Comparison of ENCODE assay signal across 16 cellular contexts in the genomic region with DNA sequence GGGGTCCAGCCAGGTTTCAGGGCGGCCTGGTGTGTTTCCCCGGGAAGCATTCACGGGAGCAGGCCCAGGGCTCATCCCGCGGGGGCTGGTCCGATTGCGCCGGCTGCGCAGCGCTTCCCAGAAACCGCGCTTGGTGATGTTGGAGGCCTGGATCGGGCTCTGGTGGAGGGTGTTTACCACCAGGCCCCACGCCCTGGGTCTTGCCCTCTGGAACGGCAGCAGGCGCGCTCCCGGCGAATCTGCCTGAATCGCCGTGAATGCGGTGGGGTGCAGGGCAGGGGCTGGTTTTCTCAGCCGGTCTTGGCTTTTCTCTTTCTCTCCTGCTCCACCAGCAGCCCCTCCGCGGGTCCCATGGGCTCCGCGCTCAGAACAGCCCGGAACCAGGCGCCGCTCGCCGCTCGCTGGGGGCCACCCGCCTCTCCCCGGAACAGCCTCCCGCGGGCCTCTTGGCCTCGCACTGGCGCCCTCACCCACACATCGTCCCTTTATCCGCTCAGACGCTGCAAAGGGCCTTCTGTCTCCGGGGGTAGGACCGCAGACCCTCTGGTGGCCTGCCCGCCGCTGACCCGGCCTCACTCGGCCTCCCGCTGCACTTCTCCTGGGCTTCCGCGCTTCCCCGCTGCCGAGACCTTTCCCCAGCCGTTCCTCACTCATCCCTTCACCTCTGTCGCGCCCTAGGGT.
DNase-seq lines count a peak whose midpoint lies in the region; ATAC-seq and TF ChIP-seq lines count a peak whose summit lies in the region.
"Had no signal": no experiment of that assay in that cellular context is flagged by ENCODE, and none has a peak within 500 bp of the region (broad histone marks: within the 10 kb centered on the region; RNA-seq: fewer than 3 reads in every experiment).

No MANE protein-coding gene starts in this region.

- H3K27me3 ChIP-seq in kidney epithelial cell (ENCODE audit: control insufficient read depth, insufficient read depth, low read length) (no peaks in the 10 kb centered on the region), subcutaneous abdominal adipose tissue (ENCODE audit: control insufficient read depth in 5 of 5, insufficient read depth in 4 of 5, low read length in 5 of 5) (peaks cover 17 to 33% (median 21%) of the 10 kb centered on the region in 5 donors)

- H3K27ac Mint-ChIP-seq in activated T-helper 17 cell treated with anti-CD3 and anti-CD28 coated beads, Interleukin-2, amount 50 U/mL, for 72 hours, result no peak overlapping the region
- H3K27ac Mint-ChIP-seq in endothelial cell (ENCODE audit: unreplicated experiment) (no peak overlapping the region), type B pancreatic cell (no peak overlapping the region)
- H3K27ac Mint-ChIP-seq: activated naive CD4-positive, alpha-beta T cell treated with anti-CD3 and anti-CD28 coated beads, Interleukin-2, amount 50 U/mL, for 24 hours had no signal

- peak overlapping the region; percentile 2 for H3K4me3 Mint-ChIP-seq in activated T-helper 17 cell treated with anti-CD3 and anti-CD28 coated beads, Interleukin-2, amount 50 U/mL, for 72 hours
- peak overlapping the region; percentile 80 for H3K4me3 Mint-ChIP-seq in endothelial cell (ENCODE audit: unreplicated experiment)
- H3K4me3 Mint-ChIP-seq in type B pancreatic cell, result no peak overlapping the region
- H3K4me3 Mint-ChIP-seq: activated naive CD4-positive, alpha-beta T cell treated with anti-CD3 and anti-CD28 coated beads, Interleukin-2, amount 50 U/mL, for 24 hours had no signal

- no peak overlapping the region for H3K27ac ChIP-seq in subcutaneous abdominal adipose tissue (ENCODE audit: low read depth, low read length)
- H3K27ac ChIP-seq: skin epidermis, transverse colon had no signal

- H3K4me1 ChIP-seq in subcutaneous abdominal adipose tissue (ENCODE audit: control insufficient read depth in 5 of 5, insufficient read depth in 5 of 5, low read length in 5 of 5), result peaks cover 0 to 10% (median 5%) of the 10 kb centered on the region in 5 donors
- H3K4me1 ChIP-seq: transverse colon had no signal

- TF ChIP-seq CTCF in endothelial cell (IDR thresholded peaks at IDR 0.05; ENCODE audit: unreplicated experiment) (no peak), kidney epithelial cell (IDR thresholded peaks at IDR 0.05; ENCODE audit: insufficient read depth, low read length, poor library complexity, severe bottlenecking) (no peak), type B pancreatic cell (conservative IDR thresholded peaks at IDR 0.05) (no peak)

- DNase-seq in endothelial cell (ENCODE audit: low spot score) (peak; percentile 23), kidney epithelial cell (ENCODE audit: low read depth) (no peak), type B pancreatic cell (ENCODE audit: extremely low spot score, unreplicated experiment) (no peak), NCI-H2171 treated with DMSO at 0.1 percent for 48 hours (lab: John Stamatoyannopoulos, UW) (no peak)
- DNase-seq: Caco-2; effector memory CD4-positive, alpha-beta T cell; hippocampal formation; NCI-H1092; NCI-H524; transverse colon had no signal

- H3K27me3 Mint-ChIP-seq in activated T-helper 17 cell treated with anti-CD3 and anti-CD28 coated beads, Interleukin-2, amount 50 U/mL, for 72 hours, result peaks cover 25% of the 10 kb centered on the region
- H3K27me3 Mint-ChIP-seq in endothelial cell (ENCODE audit: unreplicated experiment) (peaks cover 8% of the 10 kb centered on the region), type B pancreatic cell (peaks cover 14% of the 10 kb centered on the region)

- H3K36me3 ChIP-seq in kidney epithelial cell (ENCODE audit: control insufficient read depth, insufficient read depth, low read length), result no peaks in the 10 kb centered on the region
- no peaks in the 10 kb centered on the region for H3K36me3 ChIP-seq in subcutaneous abdominal adipose tissue (ENCODE audit: control insufficient read depth in 5 of 5, insufficient read depth in 5 of 5, low read length in 5 of 5)
- H3K36me3 ChIP-seq: transverse colon had no signal

- no peaks in the 10 kb centered on the region for H3K4me1 Mint-ChIP-seq in activated T-helper 17 cell treated with anti-CD3 and anti-CD28 coated beads, Interleukin-2, amount 50 U/mL, for 72 hours
- H3K4me1 Mint-ChIP-seq in endothelial cell (ENCODE audit: unreplicated experiment) (peaks cover 22% of the 10 kb centered on the region), type B pancreatic cell (ENCODE audit: unreplicated experiment) (no peaks in the 10 kb centered on the region)

- H3K4me3 ChIP-seq in kidney epithelial cell (ENCODE audit: low read depth, low read length) (peak overlapping the region; percentile 29), subcutaneous abdominal adipose tissue (ENCODE audit: low read depth in 1 of 5, low read length in 5 of 5) (peak overlapping the region in 4 of 5 donors; percentile 23 to 51 (median 36))
- H3K4me3 ChIP-seq: transverse colon had no signal

- no peaks in the 10 kb centered on the region for H3K9me3 ChIP-seq in subcutaneous abdominal adipose tissue (ENCODE audit: control insufficient read depth in 5 of 5, low read length in 5 of 5)
- H3K9me3 ChIP-seq: Caco-2, transverse colon had no signal

- ATAC-seq in activated T-helper 17 cell treated with anti-CD3 and anti-CD28 coated beads, Interleukin-2, amount 50 U/mL, for 72 hours (replicated peaks), result no peak
- no peak for ATAC-seq in GM19455 (IDR thresholded peaks at IDR 0.05; ENCODE audit: unreplicated experiment)
- no peak for ATAC-seq in HG03097 (IDR thresholded peaks at IDR 0.05; ENCODE audit: low FRiP score, unreplicated experiment)

- no peaks in the 10 kb centered on the region for H3K9me3 Mint-ChIP-seq in activated T-helper 17 cell treated with anti-CD3 and anti-CD28 coated beads, Interleukin-2, amount 50 U/mL, for 72 hours
- H3K9me3 Mint-ChIP-seq in endothelial cell (ENCODE audit: unreplicated experiment) (no peaks in the 10 kb centered on the region), type B pancreatic cell (no peaks in the 10 kb centered on the region)
- H3K9me3 Mint-ChIP-seq: activated naive CD4-positive, alpha-beta T cell treated with anti-CD3 and anti-CD28 coated beads, Interleukin-2, amount 50 U/mL, for 24 hours had no signal

- no peaks in the 10 kb centered on the region for H3K36me3 Mint-ChIP-seq in activated T-helper 17 cell treated with anti-CD3 and anti-CD28 coated beads, Interleukin-2, amount 50 U/mL, for 72 hours (ENCODE audit: low read depth)
- no peaks in the 10 kb centered on the region for H3K36me3 Mint-ChIP-seq in endothelial cell (ENCODE audit: low read depth, unreplicated experiment)
- no peaks in the 10 kb centered on the region for H3K36me3 Mint-ChIP-seq in type B pancreatic cell
- H3K36me3 Mint-ChIP-seq: activated naive CD4-positive, alpha-beta T cell treated with anti-CD3 and anti-CD28 coated beads, Interleukin-2, amount 50 U/mL, for 24 hours had no signal

- H3K9ac ChIP-seq in subcutaneous abdominal adipose tissue (ENCODE audit: low read length in 5 of 5), result no peak overlapping the region
